ENCODE assay signal across 26 cellular contexts in genomic region chr5:168648576-168648975, GRCh38.
"Had no signal": no experiment of that assay in that cellular context is flagged by ENCODE, and none has a peak within 500 bp of the region (broad histone marks: within the 10 kb centered on the region; RNA-seq: fewer than 3 reads in every experiment).

No MANE protein-coding gene starts in this region.

- DNase-seq: heart left ventricle; hypothalamus; immature natural killer cell; kidney; left colon; left lung; lower lobe of right lung; mesendoderm; naive thymus-derived CD4-positive, alpha-beta T cell; pancreas; posterior cingulate gyrus; retina; right cardiac atrium; stimulated activated CD4-positive, alpha-beta T cell treated with anti-CD3 and anti-CD28 coated beads, Interleukin-12 subunit alpha, Interleukin-12 subunit beta, amount 100 ng/mL, for 4 hours; stimulated activated CD4-positive, alpha-beta T cell treated with anti-CD3 and anti-CD28 coated beads, Interleukin-15, amount 100 ng/mL, for 24 hours; stimulated activated CD4-positive, alpha-beta T cell treated with anti-CD3 and anti-CD28 coated beads, Interleukin-2, amount 100 ng/mL, for 24 hours; stimulated activated CD4-positive, alpha-beta T cell treated with anti-CD3 and anti-CD28 coated beads, Interleukin-4, amount 100 ng/mL, for 1 hour; stimulated activated naive CD4-positive, alpha-beta T cell; uterus had no signal

- H3K36me3 Mint-ChIP-seq: natural killer cell treated with Interleukin-12 subunit alpha and Interleukin-12 subunit beta and Interleukin-15 and Interleukin-18, amount 100 ng/mL, for 72 hours had no signal

- H3K9me3 ChIP-seq: left lung, lower lobe of right lung, pancreas, prostate gland, uterus had no signal

- H3K27ac Mint-ChIP-seq: immature natural killer cell; mesothelial cell of epicardium; naive thymus-derived CD4-positive, alpha-beta T cell; natural killer cell treated with Interleukin-12 subunit alpha and Interleukin-12 subunit beta and Interleukin-15 and Interleukin-18, amount 100 ng/mL, for 72 hours; stimulated activated naive CD8-positive, alpha-beta T cell treated with anti-CD3 and anti-CD28 coated beads, Interleukin-15, Interleukin-2, amounts not matched to agents 100 ng/mL and 50 ng/mL, for 24 hours; type B pancreatic cell had no signal

- H3K4me3 Mint-ChIP-seq: immature natural killer cell; mesothelial cell of epicardium; naive thymus-derived CD4-positive, alpha-beta T cell; natural killer cell treated with Interleukin-12 subunit alpha and Interleukin-12 subunit beta and Interleukin-15 and Interleukin-18, amount 100 ng/mL, for 72 hours; stimulated activated naive CD8-positive, alpha-beta T cell treated with anti-CD3 and anti-CD28 coated beads, Interleukin-15, Interleukin-2, amounts not matched to agents 100 ng/mL and 50 ng/mL, for 24 hours; type B pancreatic cell had no signal

- H3K27me3 ChIP-seq: heart left ventricle, left lung, pancreas, tibial nerve, uterus had no signal

- H3K36me3 ChIP-seq: heart left ventricle, left lung, lower lobe of right lung, pancreas, prostate gland, tibial nerve, uterus had no signal

- H3K4me3 ChIP-seq: heart left ventricle, left lung, lower lobe of right lung, pancreas, prostate gland, tibial nerve, uterus had no signal

- ATAC-seq: heart left ventricle; left colon; left lung; lower lobe of right lung; naive thymus-derived CD4-positive, alpha-beta T cell; natural killer cell treated with Interleukin-12 subunit alpha and Interleukin-12 subunit beta and Interleukin-15 and Interleukin-18, amount 100 ng/mL, for 72 hours; pancreas; right cardiac atrium; sciatic nerve had no signal

- H3K9me3 Mint-ChIP-seq: natural killer cell treated with Interleukin-12 subunit alpha and Interleukin-12 subunit beta and Interleukin-15 and Interleukin-18, amount 100 ng/mL, for 72 hours had no signal

- H3K4me1 ChIP-seq: left lung, lower lobe of right lung, pancreas, prostate gland, uterus had no signal

- H3K27ac ChIP-seq: heart left ventricle, left lung, lower lobe of right lung, pancreas, prostate gland, tibial nerve, uterus had no signal

- H3K4me1 Mint-ChIP-seq: immature natural killer cell; naive thymus-derived CD4-positive, alpha-beta T cell had no signal
